Comparison of ENCODE assay signal across 20 cellular contexts in genomic region chr11:6574816-6575715, GRCh38.
"Had no signal": no experiment of that assay in that cellular context is flagged by ENCODE, and none has a peak within 500 bp of the region (broad histone marks: within the 10 kb centered on the region; RNA-seq: fewer than 3 reads in every experiment).

No MANE protein-coding gene starts in this region.

- ATAC-seq: activated CD8-positive, alpha-beta T cell treated with anti-CD3 and anti-CD28 coated beads, Interleukin-2, amount 10 ng/mL, durations not matched to agents 7 days and 5 days; gastroesophageal sphincter; heart right ventricle; left lobe of liver; mucosa of descending colon; naive thymus-derived CD8-positive, alpha-beta T cell; upper lobe of right lung had no signal

- H3K36me3 ChIP-seq: breast epithelium, right atrium auricular region, thoracic aorta, upper lobe of right lung had no signal

- H3K4me3 ChIP-seq: breast epithelium, gastroesophageal sphincter, heart right ventricle, mucosa of descending colon, right atrium auricular region, thoracic aorta, upper lobe of right lung had no signal

- H3K27me3 ChIP-seq: breast epithelium, gastroesophageal sphincter, heart right ventricle, right atrium auricular region, upper lobe of right lung had no signal

- DNase-seq: activated CD4-positive, alpha-beta T cell treated with anti-CD3 and anti-CD28 coated beads for 4 hours; activated CD8-positive, alpha-beta T cell treated with anti-CD3 and anti-CD28 coated beads, Interleukin-2, amount 10 ng/mL, durations not matched to agents 7 days and 5 days; activated naive CD4-positive, alpha-beta T cell; aorta; dermis blood vessel endothelial cell; heart right ventricle; mammary epithelial cell; mucosa of descending colon; naive thymus-derived CD8-positive, alpha-beta T cell; posterior cingulate gyrus; small intestine; stimulated activated CD4-positive, alpha-beta T cell treated with anti-CD3 and anti-CD28 coated beads, Interleukin-4, amount 100 ng/mL, for 4 hours; stimulated activated CD8-positive, alpha-beta memory T cell treated with anti-CD3 and anti-CD28 coated beads, Interleukin-4, amount 100 ng/mL, for 48 hours; stimulated activated naive CD4-positive, alpha-beta T cell treated with Interleukin-2 at 50 U/mL for 16 hours; upper lobe of right lung had no signal

- H3K27ac ChIP-seq: right atrium auricular region, thoracic aorta, upper lobe of right lung had no signal

- H3K9me3 ChIP-seq: breast epithelium, gastroesophageal sphincter, heart right ventricle, mucosa of descending colon, right atrium auricular region, thoracic aorta, upper lobe of right lung had no signal
